Comparison of ENCODE assay signal across 9 cellular contexts in genomic region chr2:179931502-179931901, GRCh38.
"Had no signal": no experiment of that assay in that cellular context is flagged by ENCODE, and none has a peak within 500 bp of the region (broad histone marks: within the 10 kb centered on the region; RNA-seq: fewer than 3 reads in every experiment).

No MANE protein-coding gene starts in this region.

- H3K4me3 ChIP-seq: GM23338, HAP-1 had no signal

- DNase-seq: HFFc6, KBM-7 had no signal

- H2AFZ ChIP-seq: GM23338 had no signal

- FAIRE-seq: H1, H54, HepG2 had no signal

- H3K27ac ChIP-seq: HL-60 had no signal

- H3K4me1 ChIP-seq: HAP-1 had no signal

- H3K4me2 ChIP-seq: GM23338 had no signal

- ATAC-seq: GM23338, HCT116, HepG2 had no signal

- H3K36me3 ChIP-seq: HAP-1 had no signal
